1 cellular context compared by ENCODE assay signal in the genomic region with DNA sequence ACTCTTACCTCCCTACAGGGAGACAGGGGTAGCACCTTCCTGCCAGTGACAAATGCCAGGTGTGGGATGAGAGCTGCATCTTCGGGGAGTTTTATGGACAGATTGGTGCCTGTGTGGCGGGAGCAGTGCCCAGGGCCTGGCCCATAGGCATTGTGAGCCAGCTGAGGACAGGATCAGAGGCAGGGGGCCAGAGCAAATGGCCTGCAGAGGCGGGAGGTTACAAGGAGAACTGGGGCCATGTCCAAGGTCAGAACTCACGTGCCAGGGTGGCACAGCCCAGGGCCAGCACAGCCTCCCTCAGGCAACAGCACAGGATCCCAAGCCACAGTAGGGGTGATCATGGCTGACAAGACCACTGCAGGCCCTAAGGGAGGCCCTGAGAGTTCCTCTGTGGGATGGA.
TF ChIP-seq lines count a peak whose summit lies in the region.

No MANE protein-coding gene starts in this region.

TF ChIP-seq in SK-N-SH, 30 proteins besides CTCF, POLR2A, EP300 and RAD21 (continued from another document):
- TF ChIP-seq REST (IDR thresholded peaks at IDR 0.05; ENCODE audit: low read depth, low read length) (no peak), USF2 (IDR thresholded peaks at IDR 0.05; ENCODE audit: borderline replicate concordance, low read depth, low read length) (no peak), TAF1 (IDR thresholded peaks at IDR 0.05; ENCODE audit: borderline replicate concordance, low read depth, low read length) (no peak), SMC3 (IDR thresholded peaks at IDR 0.05; ENCODE audit: low read depth, low read length) (no peak), NRF1 (IDR thresholded peaks at IDR 0.05; ENCODE audit: low read depth, low read length) (no peak), GABPA (IDR thresholded peaks at IDR 0.05; ENCODE audit: low read depth) (no peak), GATA2 (CRISPR knock-in tag; IDR thresholded peaks at IDR 0.05) (no peak), ELF1 (IDR thresholded peaks at IDR 0.05) (no peak), EZH2phosphoT487 (IDR thresholded peaks at IDR 0.05; ENCODE audit: borderline replicate concordance, low read depth) (no peak), MEF2A (IDR thresholded peaks at IDR 0.05; ENCODE audit: borderline replicate concordance, low read depth) (no peak), FOXJ3 (CRISPR knock-in tag; IDR thresholded peaks at IDR 0.05) (no peak), MAX (IDR thresholded peaks at IDR 0.05; ENCODE audit: low read depth) (no peak), RCOR1 (IDR thresholded peaks at IDR 0.05; ENCODE audit: low read length) (no peak), FOXM1 (IDR thresholded peaks at IDR 0.05; ENCODE audit: low read depth) (no peak), JUND (IDR thresholded peaks at IDR 0.05) (no peak), MXI1 (IDR thresholded peaks at IDR 0.05; ENCODE audit: low read depth, low read length) (no peak), FOSL2 (IDR thresholded peaks at IDR 0.05; ENCODE audit: borderline replicate concordance, low read depth) (no peak)
- TF ChIP-seq, protein P1, sequence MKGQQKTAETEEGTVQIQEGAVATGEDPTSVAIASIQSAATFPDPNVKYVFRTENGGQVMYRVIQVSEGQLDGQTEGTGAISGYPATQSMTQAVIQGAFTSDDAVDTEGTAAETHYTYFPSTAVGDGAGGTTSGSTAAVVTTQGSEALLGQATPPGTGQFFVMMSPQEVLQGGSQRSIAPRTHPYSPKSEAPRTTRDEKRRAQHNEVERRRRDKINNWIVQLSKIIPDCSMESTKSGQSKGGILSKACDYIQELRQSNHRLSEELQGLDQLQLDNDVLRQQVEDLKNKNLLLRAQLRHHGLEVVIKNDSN (IDR thresholded peaks at IDR 0.05; ENCODE audit: borderline replicate concordance, low read depth) = no peak
